Comparison of ENCODE assay signal across 13 cellular contexts in genomic region chr1:160708118-160708517, GRCh38. TPM values are rescaled to one million over a fixed set of nuclear protein-coding genes. Genes with fewer than 3 reads are reported as not detected.
DNase-seq lines count a peak whose midpoint lies in the region; ATAC-seq, FAIRE-seq and TF ChIP-seq lines count a peak whose summit lies in the region.
"Had no signal": no experiment of that assay in that cellular context is flagged by ENCODE, and none has a peak within 500 bp of the region (broad histone marks: within the 10 kb centered on the region; RNA-seq: fewer than 3 reads in every experiment).

No MANE protein-coding gene starts in this region.

- H2AFZ ChIP-seq in HepG2 (ENCODE audit: low read length): no peak overlapping the region

- H3K9ac ChIP-seq in liver (ENCODE audit: low read depth in 1 of 2, low read length in 2 of 2): peak overlapping the region in 1 of 2 donors; percentile 28
- no peak overlapping the region for H3K9ac ChIP-seq in HepG2 (ENCODE audit: insufficient read depth, low read depth, low read length)

- H3K27ac ChIP-seq in liver (ENCODE audit: low read depth in 1 of 2, low read length in 2 of 2): peak overlapping the region; percentile 53 to 71
- H3K27ac ChIP-seq in HepG2 (ENCODE audit: extremely low read length, insufficient read depth, low read length): no peak overlapping the region
- H3K27ac ChIP-seq in right lobe of liver: peak overlapping the region in 1 of 3 donors; percentile 40
- H3K27ac ChIP-seq in upper lobe of right lung: peak overlapping the region; percentile 36
- no peak overlapping the region for H3K27ac ChIP-seq in ovary

- no peaks in the 10 kb centered on the region for H3K79me2 ChIP-seq in HepG2 (ENCODE audit: insufficient read depth, low read length)

- 71% methylated on average over 4 of the region's 4 CpGs for WGBS in liver
- 32% methylated on average over 4 of the region's 4 CpGs for WGBS in HepG2 (ENCODE audit: low lambda C conversion rate)
- 48% methylated on average over 4 of the region's 4 CpGs for WGBS in right lobe of liver (ENCODE audit: insufficient coverage, low coverage, low lambda C conversion rate, missing lambda C conversion rate)
- 75 to 89% (median 87%) methylated on average over 4 of the region's 4 CpGs for WGBS in ovary, 3 donors

- H3K4me3 ChIP-seq in liver (ENCODE audit: low read depth in 1 of 3, low read length in 3 of 3) (no peak overlapping the region), HepG2 (replicated peaks in 1 of 3; ENCODE audit: insufficient read depth in 1 of 3, low read depth in 2 of 3, low read length in 3 of 3) (no peak overlapping the region), right lobe of liver (no peak overlapping the region), upper lobe of right lung (peak overlapping the region; percentile 16), ovary (no peak overlapping the region)
- H3K4me3 ChIP-seq: coronary artery had no signal

- no peak for FAIRE-seq in HepG2 (lab: Jason Lieb, UNC)

- H4K20me1 ChIP-seq in HepG2 (ENCODE audit: insufficient read depth, low read length): no peaks in the 10 kb centered on the region

- no peak for DNase-seq in HepG2 (ENCODE audit: low spot score)
- peak; percentile 62 for DNase-seq in NOMO-1 treated with dmso at 0.1 percent for 144 hours (lab: John Stamatoyannopoulos, UW; ENCODE audit: unreplicated experiment)
- DNase-seq in right lobe of liver: no peak
- no peak for DNase-seq in upper lobe of right lung
- no peak for DNase-seq in ovary
- DNase-seq in foreskin melanocyte: no peak
- DNase-seq: activated naive CD4-positive, alpha-beta T cell treated with anti-CD3 and anti-CD28 coated beads, Interleukin-2, amount 50 U/mL, for 16 hours; NCI-H526 treated with DMSO at 0.1 percent for 48 hours; nephron progenitor cell; stimulated activated CD4-positive, alpha-beta T cell treated with anti-CD3 and anti-CD28 coated beads, Interleukin-12 subunit alpha, Interleukin-12 subunit beta, amount 100 ng/mL, for 4 hours had no signal

- ATAC-seq in HepG2 (no peak), right lobe of liver (peak in 3 of 4 donors; percentile 36 to 39 (median 37)), upper lobe of right lung (peak; percentile 72), HG03469 (IDR thresholded peaks at IDR 0.05; ENCODE audit: unreplicated experiment) (no peak)

- intact Hi-C loops in HepG2 (cut with micrococcal nuclease; ENCODE audit: unreplicated experiment): no loop called here
- intact Hi-C loops in right lobe of liver (cut with DNase I): no loop called here
- intact Hi-C loops in upper lobe of right lung (cut with DNase I): no loop called here
- intact Hi-C loops in ovary (cut with DNase I): no loop called here

- in situ Hi-C loops in HepG2 (cut with HindIII; ENCODE audit: extremely low pct_ligation_motif_present, low pct_unique_long_range_greater_than_20kb): no loop called here

- H3K4me1 ChIP-seq in liver (ENCODE audit: control insufficient read depth in 4 of 4, insufficient read depth in 4 of 4, low read length in 3 of 4): no peaks in the 10 kb centered on the region
- H3K4me1 ChIP-seq in HepG2 (ENCODE audit: insufficient read depth, low read length): no peaks in the 10 kb centered on the region
- no peaks in the 10 kb centered on the region for H3K4me1 ChIP-seq in right lobe of liver
- H3K4me1 ChIP-seq in upper lobe of right lung: peaks cover 25% of the 10 kb centered on the region
- H3K4me1 ChIP-seq in ovary (ENCODE audit: insufficient read depth): no peaks in the 10 kb centered on the region

- TF ChIP-seq RAD21 in liver (IDR thresholded peaks at IDR 0.05) (no peak), HepG2 (CRISPR knock-in tag; IDR thresholded peaks at IDR 0.05) (no peak)

- TF ChIP-seq EP300 in HepG2 (IDR thresholded peaks at IDR 0.05; ENCODE audit: low read depth in 2 of 2, low read length in 2 of 2) (no peak), HepG2 (CRISPR knock-in tag; IDR thresholded peaks at IDR 0.05; ENCODE audit: borderline replicate concordance) (no peak), ovary (IDR thresholded peaks at IDR 0.05) (no peak)

- no peak for TF ChIP-seq CTCF in liver (IDR thresholded peaks at IDR 0.05; ENCODE audit: low read depth, low read length, missing input control)
- TF ChIP-seq CTCF in HepG2 (CRISPR knock-in tag; IDR thresholded peaks at IDR 0.05): no peak
- no peak for TF ChIP-seq CTCF in right lobe of liver (IDR thresholded peaks at IDR 0.05)
- TF ChIP-seq CTCF in upper lobe of right lung (IDR thresholded peaks at IDR 0.05): no peak
- no peak for TF ChIP-seq CTCF in ovary (IDR thresholded peaks at IDR 0.05)

- H3K9me3 ChIP-seq in liver (ENCODE audit: control insufficient read depth in 4 of 4, low read length in 3 of 4): no peaks in the 10 kb centered on the region
- no peaks in the 10 kb centered on the region for H3K9me3 ChIP-seq in HepG2 (ENCODE audit: low read length)
- no peaks in the 10 kb centered on the region for H3K9me3 ChIP-seq in right lobe of liver
- no peaks in the 10 kb centered on the region for H3K9me3 ChIP-seq in upper lobe of right lung
- H3K9me3 ChIP-seq in ovary: no peaks in the 10 kb centered on the region

- no peaks in the 10 kb centered on the region for H3K27me3 ChIP-seq in liver (ENCODE audit: control insufficient read depth in 4 of 4, insufficient read depth in 4 of 4, low read length in 3 of 4)
- peaks cover 0 to 3% of the 10 kb centered on the region in 2 experiments; a peak in 1 of 5 replicates for H3K27me3 ChIP-seq in HepG2 (ENCODE audit: control insufficient read depth in 1 of 2, insufficient read depth in 2 of 2, low read length in 2 of 2)
- no peaks in the 10 kb centered on the region for H3K27me3 ChIP-seq in right lobe of liver
- H3K27me3 ChIP-seq in upper lobe of right lung: no peaks in the 10 kb centered on the region
- H3K27me3 ChIP-seq in ovary: no peaks in the 10 kb centered on the region

- BruUV-seq in HepG2 (replicated peaks; lab: Mats Ljungman, UMichigan): no TSS peak

- POLR2A ChIA-PET in HepG2 (lab: Yijun Ruan, JAX): no interaction called here

- H3K36me3 ChIP-seq in liver (ENCODE audit: control insufficient read depth in 4 of 4, insufficient read depth in 3 of 4, low read depth in 1 of 4, low read length in 3 of 4): no peaks in the 10 kb centered on the region
- no peaks in the 10 kb centered on the region for H3K36me3 ChIP-seq in HepG2 (replicated peaks in 1 of 2; ENCODE audit: control insufficient read depth in 1 of 2, insufficient read depth in 2 of 2, low read length in 2 of 2)
- no peaks in the 10 kb centered on the region for H3K36me3 ChIP-seq in right lobe of liver
- H3K36me3 ChIP-seq in upper lobe of right lung: no peaks in the 10 kb centered on the region
- no peaks in the 10 kb centered on the region for H3K36me3 ChIP-seq in ovary

- TF ChIP-seq POLR2A in HepG2 (IDR thresholded peaks at IDR 0.05; ENCODE audit: insufficient read depth in 1 of 2, low read depth in 2 of 2, low read length in 2 of 2): no peak
- TF ChIP-seq POLR2A in right lobe of liver (IDR thresholded peaks at IDR 0.05): no peak
- TF ChIP-seq POLR2A in ovary (IDR thresholded peaks at IDR 0.05): no peak

- H3K4me2 ChIP-seq in HepG2 (ENCODE audit: low read depth, low read length): no peak overlapping the region

- CTCF ChIA-PET in HepG2 (lab: Yijun Ruan, JAX; ENCODE audit: low intra/inter-chr PET ratio, low total read pairs): no interaction called here

RNA-seq across cellular contexts. Expression of gene CD48, which starts 3.5 kb away (rescaled TPM):
- total RNA-seq in liver (10 to 100 TPM in 1 of 2 donors, 1 to 10 TPM in 1; 7.0 to 10.0 TPM), HepG2 (2016; rRNA removed; fragmentation: Illumina TruSeq; extraction: Trizol) (not detected in 2 replicates), right lobe of liver (1 to 10 TPM in 5 of 6 experiments, under 1 TPM in 1; 0.68 to 5.0 (median 3.4) TPM), upper lobe of right lung (21.5 TPM), ovary (1 to 10 TPM in 6 of 7 donors, under 1 TPM in 1; 0.61 to 4.4 (median 1.9) TPM)
- polyA plus RNA-seq in liver (1 to 10 TPM; 2.5 to 3.2 TPM), HepG2 (2011; rRNA removed) (not detected in 2 replicates), ovary (10 to 100 TPM in 1 of 2 donors, 1 to 10 TPM in 1; 2.5 to 17.6 TPM)
- not detected in 2 replicates for total RNA-seq in HepG2 (2016; cell fraction: cytosol; rRNA removed; fragmentation: Illumina TruSeq; extraction: Trizol; ENCODE audit: low read depth)
- total RNA-seq in HepG2 (2016; cell fraction: insoluble cytoplasmic fraction; rRNA removed; fragmentation: Illumina TruSeq; extraction: Trizol): not detected in 2 replicates
- not detected in 2 replicates for total RNA-seq in HepG2 (2016; cell fraction: membrane; rRNA removed; fragmentation: Illumina TruSeq; extraction: Trizol)
- total RNA-seq in HepG2 (2016; cell fraction: nucleus; rRNA removed; fragmentation: Illumina TruSeq; extraction: Trizol): not detected in 2 replicates
- 0.05 TPM in 1 of 2 replicates, not detected in the other for polyA plus RNA-seq in HepG2 (2011; cell fraction: cytosol; rRNA removed)
- 0.12 TPM in 1 of 2 replicates, not detected in the other for polyA plus RNA-seq in HepG2 (2011; cell fraction: nucleus; rRNA removed)
- not detected in 2 replicates for polyA plus RNA-seq in HepG2 (2012)
- polyA plus RNA-seq in HepG2 (2016; cell fraction: cytosol; fragmentation: Illumina TruSeq; extraction: Trizol; ENCODE audit: low read depth): not detected in 2 replicates
- not detected in 2 replicates for polyA plus RNA-seq in HepG2 (2016; cell fraction: insoluble cytoplasmic fraction; fragmentation: Illumina TruSeq; extraction: Trizol; ENCODE audit: low read depth)
- not detected in 2 replicates for polyA plus RNA-seq in HepG2 (2016; cell fraction: membrane; fragmentation: Illumina TruSeq; extraction: Trizol; ENCODE audit: low read depth)
- not detected in 2 replicates for polyA plus RNA-seq in HepG2 (2016; cell fraction: nucleus; fragmentation: Illumina TruSeq; extraction: Trizol; ENCODE audit: insufficient read depth, low read depth)
- not detected in 2 replicates for polyA minus RNA-seq in HepG2 (2011; rRNA and poly(A)+ RNA removed; ENCODE audit: low replicate concordance)
- polyA minus RNA-seq in HepG2 (2011; cell fraction: cytosol; rRNA and poly(A)+ RNA removed): not detected in 2 replicates
- not detected in 2 replicates for polyA minus RNA-seq in HepG2 (2011; cell fraction: nucleus; rRNA and poly(A)+ RNA removed)

RNA-seq across cellular contexts. Expression of gene SLAMF7, which starts 30.9 kb away (rescaled TPM):
- total RNA-seq in liver (1 to 10 TPM; 1.0 to 1.1 TPM), HepG2 (2016; rRNA removed; fragmentation: Illumina TruSeq; extraction: Trizol) (not detected in 2 replicates), right lobe of liver (1 to 10 TPM in 3 of 6 experiments, under 1 TPM in 3; 0.74 to 5.2 (median 0.99) TPM), upper lobe of right lung (9.2 TPM), ovary (1 to 10 TPM in 2 of 7 donors, under 1 TPM in 4, not detected in 1; 0.32 to 3.7 (median 0.84) TPM)
- polyA plus RNA-seq in liver (1 to 10 TPM in 1 of 2 donors, under 1 TPM in 1; 0.80 to 2.9 TPM), HepG2 (2011; rRNA removed) (not detected in 2 replicates), ovary (1 to 10 TPM in 1 of 2 donors, under 1 TPM in 1; 0.36 to 7.3 TPM)
- total RNA-seq in HepG2 (2016; cell fraction: cytosol; rRNA removed; fragmentation: Illumina TruSeq; extraction: Trizol; ENCODE audit: low read depth): not detected in 2 replicates
- not detected in 2 replicates for total RNA-seq in HepG2 (2016; cell fraction: insoluble cytoplasmic fraction; rRNA removed; fragmentation: Illumina TruSeq; extraction: Trizol)
- total RNA-seq in HepG2 (2016; cell fraction: membrane; rRNA removed; fragmentation: Illumina TruSeq; extraction: Trizol): not detected in 2 replicates
- not detected in 2 replicates for total RNA-seq in HepG2 (2016; cell fraction: nucleus; rRNA removed; fragmentation: Illumina TruSeq; extraction: Trizol)
- polyA plus RNA-seq in HepG2 (2011; cell fraction: cytosol; rRNA removed): 0.03 TPM in 1 of 2 replicates, not detected in the other
- polyA plus RNA-seq in HepG2 (2011; cell fraction: nucleus; rRNA removed): 0.05 TPM in 1 of 2 replicates, not detected in the other
- polyA plus RNA-seq in HepG2 (2012): not detected in 2 replicates
- not detected in 2 replicates for polyA plus RNA-seq in HepG2 (2016; cell fraction: cytosol; fragmentation: Illumina TruSeq; extraction: Trizol; ENCODE audit: low read depth)
- polyA plus RNA-seq in HepG2 (2016; cell fraction: insoluble cytoplasmic fraction; fragmentation: Illumina TruSeq; extraction: Trizol; ENCODE audit: low read depth): not detected in 2 replicates
- polyA plus RNA-seq in HepG2 (2016; cell fraction: membrane; fragmentation: Illumina TruSeq; extraction: Trizol; ENCODE audit: low read depth): not detected in 2 replicates
- polyA plus RNA-seq in HepG2 (2016; cell fraction: nucleus; fragmentation: Illumina TruSeq; extraction: Trizol; ENCODE audit: insufficient read depth, low read depth): not detected in 2 replicates
- 0.07 TPM in 1 of 2 replicates, not detected in the other for polyA minus RNA-seq in HepG2 (2011; rRNA and poly(A)+ RNA removed; ENCODE audit: low replicate concordance)
- not detected in 2 replicates for polyA minus RNA-seq in HepG2 (2011; cell fraction: cytosol; rRNA and poly(A)+ RNA removed)
- not detected in 2 replicates for polyA minus RNA-seq in HepG2 (2011; cell fraction: nucleus; rRNA and poly(A)+ RNA removed)

Comparison
In these comparisons a context has a peak if more than half of its experiments do, and no peak if none do; other contexts are left out.
1. H3K27ac ChIP-seq: peak in liver (2 of 2) and upper lobe of right lung (single experiment); none in HepG2 (single experiment) and ovary (0 of 2).
2. ATAC-seq: peak in right lobe of liver (3 of 4) and upper lobe of right lung (single experiment); none in HepG2 (single experiment) and HG03469 (single experiment).